29 cellular contexts compared by ENCODE assay signal in the genomic region with DNA sequence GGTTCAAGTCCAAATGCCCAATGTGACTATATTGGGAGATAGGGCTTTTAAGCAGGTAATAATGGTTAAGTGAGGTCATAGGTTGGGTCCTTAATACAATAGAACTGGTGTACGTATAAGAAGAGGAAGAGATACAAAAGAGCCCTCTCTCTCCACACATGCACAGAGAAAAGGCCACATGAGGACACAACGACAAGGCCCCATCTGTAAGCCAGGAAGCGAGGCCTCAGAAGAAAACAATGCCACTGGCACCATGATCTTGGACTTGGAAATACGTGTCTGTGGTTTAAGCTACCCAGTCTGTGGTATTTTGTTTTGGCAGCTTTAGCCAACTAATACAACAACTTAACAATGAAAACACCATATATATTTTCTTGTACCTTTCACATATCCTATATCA. TPM values are rescaled to one million over a fixed set of nuclear protein-coding genes. Genes with fewer than 3 reads are reported as not detected.
A peak's percentile ranks its signal among the peaks of the same experiment; 100 is the strongest.
DNase-seq lines count a peak whose midpoint lies in the region; ATAC-seq, FAIRE-seq and TF ChIP-seq lines count a peak whose summit lies in the region.
"Had no signal": no experiment of that assay in that cellular context is flagged by ENCODE, and none has a peak within 500 bp of the region (broad histone marks: within the 10 kb centered on the region; RNA-seq: fewer than 3 reads in every experiment).

No MANE protein-coding gene starts in this region.

- no peak overlapping the region for H3K9ac ChIP-seq in astrocyte (ENCODE audit: low read length)
- H3K9ac ChIP-seq: neural progenitor cell had no signal

- no peaks in the 10 kb centered on the region for H3K9me3 Mint-ChIP-seq in astrocyte (ENCODE audit: unreplicated experiment)
- H3K9me3 Mint-ChIP-seq: activated CD4-positive, alpha-beta T cell treated with anti-CD3 and anti-CD28 coated beads, Interleukin-2, amount 10 ng/mL, durations not matched to agents 7 days and 5 days; CD4-positive, alpha-beta T cell; neural progenitor cell; WTC11 had no signal

- TF ChIP-seq CTCF in astrocyte (IDR thresholded peaks at IDR 0.05; ENCODE audit: insufficient read depth, low read depth, low read length), result no peak

- DNase-seq in EH (ENCODE audit: low read depth), result peak; percentile 9
- DNase-seq in MG63, result peak; percentile 39
- DNase-seq in astrocyte (ENCODE audit: low read depth), result peak; percentile 4
- DNase-seq in medulla oblongata (ENCODE audit: extremely low spot score), result peak; percentile 31
- no peak for DNase-seq in NCI-H345 treated with DMSO at 0.1 percent for 48 hours (lab: John Stamatoyannopoulos, UW; ENCODE audit: unreplicated experiment)
- DNase-seq in stimulated activated CD4-positive, alpha-beta T cell treated with anti-CD3 and anti-CD28 coated beads, Interleukin-15, amount 100 ng/mL, for 24 hours, result no peak
- DNase-seq: activated CD4-positive, alpha-beta T cell treated with anti-CD3 and anti-CD28 coated beads, Interleukin-2, amount 10 ng/mL, durations not matched to agents 7 days and 5 days; activated naive CD4-positive, alpha-beta T cell treated with Interleukin-2 at 50 U/mL for 16 hours; CD4-positive, alpha-beta T cell; colonic mucosa; effector memory CD4-positive, alpha-beta T cell; erythroblast; foreskin keratinocyte; left colon; NCI-H1417 treated with DMSO at 0.1 percent for 48 hours; NCI-H2081 treated with DMSO at 0.1 percent for 48 hours; posterior cingulate gyrus; right lobe of liver; SIG-M5; stimulated activated naive CD4-positive, alpha-beta T cell had no signal

- no peak overlapping the region for H3K27ac Mint-ChIP-seq in astrocyte (ENCODE audit: unreplicated experiment)
- H3K27ac Mint-ChIP-seq: activated CD4-positive, alpha-beta T cell treated with anti-CD3 and anti-CD28 coated beads, Interleukin-2, amount 10 ng/mL, durations not matched to agents 7 days and 5 days; CD4-positive, alpha-beta T cell; memory B cell; neural progenitor cell; WTC11 had no signal

- H3K27ac ChIP-seq in astrocyte (ENCODE audit: low read depth, low read length), result no peak overlapping the region
- H3K27ac ChIP-seq: colonic mucosa, foreskin keratinocyte, hepatocyte, neural progenitor cell, right lobe of liver, suprapubic skin had no signal

- no peak overlapping the region for H2AFZ ChIP-seq in astrocyte (ENCODE audit: low read depth, low read length)
- H2AFZ ChIP-seq: hepatocyte, neural progenitor cell had no signal

- H3K36me3 ChIP-seq in MG63 (no peaks in the 10 kb centered on the region), astrocyte (ENCODE audit: insufficient read depth, low read length) (no peaks in the 10 kb centered on the region)
- H3K36me3 ChIP-seq: colonic mucosa, neural progenitor cell, right lobe of liver, suprapubic skin had no signal

- H4K20me1 ChIP-seq in astrocyte (ENCODE audit: insufficient read depth, low read length), result no peaks in the 10 kb centered on the region

- H3K9me3 ChIP-seq in MG63 (peaks cover 3% of the 10 kb centered on the region; the same call in 1 of the 2 replicates), astrocyte (ENCODE audit: insufficient read depth, low read depth, low read length) (no peaks in the 10 kb centered on the region)
- H3K9me3 ChIP-seq: colonic mucosa, right lobe of liver, suprapubic skin had no signal

- ATAC-seq in HG03521 (IDR thresholded peaks at IDR 0.05; ENCODE audit: unreplicated experiment), result no peak
- ATAC-seq: foreskin keratinocyte, left colon, Panc1, WTC11 had no signal

- H3K4me1 ChIP-seq in astrocyte (ENCODE audit: insufficient read depth, low read length), result no peaks in the 10 kb centered on the region
- H3K4me1 ChIP-seq: colonic mucosa, foreskin keratinocyte, right lobe of liver had no signal

- FAIRE-seq in astrocyte (lab: Jason Lieb, UNC), result no peak
- FAIRE-seq: H1, urothelium cell line had no signal

- H3K4me3 ChIP-seq in MG63, result no peak overlapping the region
- H3K4me3 ChIP-seq in astrocyte (ENCODE audit: insufficient read depth, low read depth, low read length), result no peak overlapping the region
- H3K4me3 ChIP-seq: colonic mucosa, hepatocyte, neural progenitor cell, right lobe of liver, suprapubic skin had no signal

- H3K4me3 Mint-ChIP-seq in astrocyte (ENCODE audit: unreplicated experiment), result no peak overlapping the region
- H3K4me3 Mint-ChIP-seq: activated CD4-positive, alpha-beta T cell treated with anti-CD3 and anti-CD28 coated beads, Interleukin-2, amount 10 ng/mL, durations not matched to agents 7 days and 5 days; CD4-positive, alpha-beta T cell; memory B cell; neural progenitor cell; WTC11 had no signal

- no peak overlapping the region for H3K4me2 ChIP-seq in astrocyte (ENCODE audit: low read length)
- H3K4me2 ChIP-seq: hepatocyte, neural progenitor cell had no signal

- H3K27me3 Mint-ChIP-seq in astrocyte (ENCODE audit: low read depth, unreplicated experiment), result no peaks in the 10 kb centered on the region
- H3K27me3 Mint-ChIP-seq: CD4-positive, alpha-beta T cell; memory B cell had no signal

- no peaks in the 10 kb centered on the region for H3K79me2 ChIP-seq in astrocyte (ENCODE audit: insufficient read depth, low read length)
- H3K79me2 ChIP-seq: hepatocyte had no signal

- H3K27me3 ChIP-seq in MG63 (no peaks in the 10 kb centered on the region), astrocyte (ENCODE audit: insufficient read depth, low read length) (no peaks in the 10 kb centered on the region)
- H3K27me3 ChIP-seq: colonic mucosa, foreskin keratinocyte, hepatocyte, neural progenitor cell, right lobe of liver, suprapubic skin had no signal

- H3K36me3 Mint-ChIP-seq in astrocyte (ENCODE audit: low read depth, unreplicated experiment), result no peaks in the 10 kb centered on the region
- H3K36me3 Mint-ChIP-seq: memory B cell, neural progenitor cell, WTC11 had no signal

- H3K4me1 Mint-ChIP-seq in astrocyte (ENCODE audit: low read depth, unreplicated experiment), result no peaks in the 10 kb centered on the region

RNA-seq across cellular contexts. Expression of gene RFC3, which starts 23.4 kb away (rescaled TPM):
- 42.0 and 46.5 TPM in 2 replicates for total RNA-seq in MG63 (2014; rRNA removed; shearing (Covaris generic); ENCODE audit: low replicate concordance)
- total RNA-seq in astrocyte, result 5.4 and 8.2 TPM in 2 replicates

Comparison
In these comparisons a context has a peak if more than half of its experiments do, and no peak if none do; other contexts are left out.
1. DNase-seq: peak in EH (single experiment), MG63 (single experiment), astrocyte (single experiment) and medulla oblongata (single experiment); none in NCI-H345 treated with DMSO at 0.1 percent for 48 hours (single experiment) and stimulated activated CD4-positive, alpha-beta T cell treated with anti-CD3 and anti-CD28 coated beads, Interleukin-15, amount 100 ng/mL, for 24 hours (single experiment).